36 cellular contexts compared by ENCODE assay signal in the genomic region with DNA sequence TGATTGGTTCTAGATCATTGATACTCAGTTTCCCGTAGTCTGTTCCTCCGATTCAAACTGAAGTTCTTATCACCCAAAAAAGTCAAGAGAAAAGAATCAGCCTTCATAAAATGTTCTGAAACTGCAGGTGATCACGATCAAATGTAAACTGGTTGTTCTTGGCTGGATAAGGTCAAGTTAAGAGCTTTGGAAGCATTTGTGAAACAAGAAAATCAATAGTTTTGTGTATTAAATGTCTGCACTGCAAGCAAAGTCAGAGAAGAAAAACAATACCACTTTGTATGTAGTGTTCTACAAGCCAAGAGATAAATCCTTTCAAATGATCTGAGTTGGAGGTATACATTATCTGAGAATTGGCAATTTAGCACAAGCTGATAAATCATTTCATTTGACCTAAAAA.
"Had no signal": no experiment of that assay in that cellular context is flagged by ENCODE, and none has a peak within 500 bp of the region (broad histone marks: within the 10 kb centered on the region; RNA-seq: fewer than 3 reads in every experiment).

No MANE protein-coding gene starts in this region.

- H3K9me3 Mint-ChIP-seq: activated B cell treated with CpG ODN at 0.5 μM for 24 hours; activated CD4-positive, alpha-beta T cell treated with anti-CD3 and anti-CD28 coated beads, Interleukin-2, amount 10 ng/mL, durations not matched to agents 24 days and 14 days; activated naive CD4-positive, alpha-beta T cell treated with anti-CD3 and anti-CD28 coated beads, Interleukin-2, amount 50 U/mL, for 24 hours; activated naive CD8-positive, alpha-beta T cell treated with anti-CD3 and anti-CD28 coated beads, Interleukin-2, amount 10 ng/mL, durations not matched to agents 7 days and 5 days; T-helper 1 cell treated with Interleukin-12 subunit alpha and Interleukin-12 subunit beta and Interleukin-4 antibody, amounts not matched to agents 30 μg/mL and 1 μg/mL, for 36 hours; T-helper 2 cell treated with Interferon-gamma antibody and Interleukin-4, amounts not matched to agents 5 μg/mL and 100 μg/mL, for 36 hours had no signal

- H3K4me3 ChIP-seq: ascending aorta, cardiac muscle cell had no signal

- DNase-seq: activated B cell treated with CpG ODN at 0.5 μM for 24 hours; activated CD4-positive, alpha-beta memory T cell treated with anti-CD3 and anti-CD28 coated beads, Interleukin-2, amount 10 ng/mL, durations not matched to agents 7 days and 5 days; activated CD4-positive, alpha-beta T cell treated with anti-CD3 and anti-CD28 coated beads for 4 hours; activated CD4-positive, alpha-beta T cell treated with anti-CD3 and anti-CD28 coated beads, Interleukin-2, amount 10 ng/mL, durations not matched to agents 24 days and 14 days; activated CD4-positive, alpha-beta T cell treated with anti-CD3 and anti-CD28 coated beads, Interleukin-2, amount 50 U/mL, for 1 hour; activated CD4-positive, alpha-beta T cell treated with anti-CD3 and anti-CD28 coated beads, Interleukin-2, amount 50 U/mL, for 48 hours; activated CD4-positive, CD25-positive, alpha-beta regulatory T cell treated with anti-CD3 and anti-CD28 coated beads, Interleukin-2, amount 50 U/mL, for 72 hours; activated CD8-positive, alpha-beta memory T cell treated with anti-CD3 and anti-CD28 coated beads for 24 hours; activated CD8-positive, alpha-beta memory T cell treated with anti-CD3 and anti-CD28 coated beads, Interleukin-2, amount 10 ng/mL, durations not matched to agents 7 days and 5 days; activated CD8-positive, alpha-beta memory T cell treated with anti-CD3 and anti-CD28 coated beads, Interleukin-2, amount 50 U/mL, for 48 hours; activated CD8-positive, alpha-beta T cell treated with anti-CD3 and anti-CD28 coated beads, Interleukin-2, amount 10 ng/mL, durations not matched to agents 7 days and 5 days; activated effector memory CD4-positive, alpha-beta T cell treated with Interleukin-2 at 50 U/mL for 16 hours; activated gamma-delta T cell; activated naive CD4-positive, alpha-beta T cell treated with anti-CD3 and anti-CD28 coated beads, Interleukin-2, amount 10 ng/mL, durations not matched to agents 7 days and 5 days; activated naive CD4-positive, alpha-beta T cell treated with Interleukin-2 at 50 U/mL for 16 hours; activated naive CD8-positive, alpha-beta T cell treated with anti-CD3 and anti-CD28 coated beads, Interleukin-2, amount 10 ng/mL, durations not matched to agents 7 days and 5 days; activated naive CD8-positive, alpha-beta T cell treated with anti-CD3 and anti-CD28 coated beads, Interleukin-2, amount 50 U/mL, for 24 hours; activated T-cell treated with anti-CD3 and anti-CD28 coated beads, Interleukin-2, amount 50 U/mL, for 24 hours; activated T-cell treated with anti-CD3 and anti-CD28 coated beads, Interleukin-2, amount 50 U/mL, for 48 hours; amygdala; anterior cingulate cortex; caudate nucleus; cerebellar nuclear complex; T-helper 1 cell; T-helper 2 cell; T-helper 9 cell had no signal

- H3K36me3 ChIP-seq: ascending aorta, cardiac muscle cell had no signal

- ATAC-seq: activated CD8-positive, alpha-beta memory T cell treated with anti-CD3 and anti-CD28 coated beads, Interleukin-2, amount 10 ng/mL, durations not matched to agents 7 days and 5 days; activated CD8-positive, alpha-beta T cell treated with anti-CD3 and anti-CD28 coated beads, Interleukin-2, amount 10 ng/mL, durations not matched to agents 7 days and 5 days; activated naive CD8-positive, alpha-beta T cell treated with anti-CD3 and anti-CD28 coated beads, Interleukin-2, amount 50 U/mL, for 24 hours had no signal

- H3K27ac ChIP-seq: ascending aorta, cardiac muscle cell, VCaP had no signal

- H3K9me3 ChIP-seq: ascending aorta had no signal

- H3K27ac Mint-ChIP-seq: activated B cell treated with CpG ODN at 0.5 μM for 24 hours; activated CD4-positive, alpha-beta memory T cell treated with anti-CD3 and anti-CD28 coated beads, Interleukin-2, amount 10 ng/mL, durations not matched to agents 7 days and 5 days; activated CD4-positive, alpha-beta T cell treated with anti-CD3 and anti-CD28 coated beads, Interleukin-2, amount 10 ng/mL, durations not matched to agents 24 days and 14 days; activated CD8-positive, alpha-beta memory T cell treated with anti-CD3 and anti-CD28 coated beads, Interleukin-2, amount 10 ng/mL, durations not matched to agents 7 days and 5 days; activated CD8-positive, alpha-beta T cell treated with anti-CD3 and anti-CD28 coated beads, Interleukin-2, amount 10 ng/mL, durations not matched to agents 7 days and 5 days; activated naive CD4-positive, alpha-beta T cell treated with anti-CD3 and anti-CD28 coated beads, Interleukin-2, amount 10 ng/mL, durations not matched to agents 7 days and 5 days; activated naive CD4-positive, alpha-beta T cell treated with anti-CD3 and anti-CD28 coated beads, Interleukin-2, amount 50 U/mL, for 24 hours; activated naive CD8-positive, alpha-beta T cell; activated naive CD8-positive, alpha-beta T cell treated with anti-CD3 and anti-CD28 coated beads, Interleukin-2, amount 10 ng/mL, durations not matched to agents 7 days and 5 days; activated naive CD8-positive, alpha-beta T cell treated with anti-CD3 and anti-CD28 coated beads, Interleukin-2, amount 50 U/mL, for 24 hours; activated T-cell treated with anti-CD3 and anti-CD28 coated beads, Interleukin-2, amount 50 U/mL, for 24 hours; activated T-helper 2 cell treated with anti-CD3 and anti-CD28 coated beads, Interferon-gamma antibody, Interleukin-2, Interleukin-4, amounts not matched to agents 10 μg/mL and 5 μg/mL and 100 μg/mL, durations not matched to agents 14 hours and 24 hours and 36 hours; brain; T-helper 1 cell treated with Interleukin-12 subunit alpha and Interleukin-12 subunit beta and Interleukin-4 antibody, amounts not matched to agents 30 μg/mL and 1 μg/mL, for 36 hours; T-helper 2 cell treated with Interferon-gamma antibody and Interleukin-4, amounts not matched to agents 5 μg/mL and 100 μg/mL, for 36 hours had no signal

- H3K27me3 ChIP-seq: ascending aorta, cardiac muscle cell had no signal

- H3K4me3 Mint-ChIP-seq: activated B cell treated with CpG ODN at 0.5 μM for 24 hours; activated CD4-positive, alpha-beta memory T cell treated with anti-CD3 and anti-CD28 coated beads, Interleukin-2, amount 10 ng/mL, durations not matched to agents 7 days and 5 days; activated CD4-positive, alpha-beta T cell treated with anti-CD3 and anti-CD28 coated beads, Interleukin-2, amount 10 ng/mL, durations not matched to agents 24 days and 14 days; activated CD8-positive, alpha-beta memory T cell treated with anti-CD3 and anti-CD28 coated beads, Interleukin-2, amount 10 ng/mL, durations not matched to agents 7 days and 5 days; activated CD8-positive, alpha-beta T cell treated with anti-CD3 and anti-CD28 coated beads, Interleukin-2, amount 10 ng/mL, durations not matched to agents 7 days and 5 days; activated naive CD4-positive, alpha-beta T cell treated with anti-CD3 and anti-CD28 coated beads, Interleukin-2, amount 10 ng/mL, durations not matched to agents 7 days and 5 days; activated naive CD4-positive, alpha-beta T cell treated with anti-CD3 and anti-CD28 coated beads, Interleukin-2, amount 50 U/mL, for 24 hours; activated naive CD8-positive, alpha-beta T cell; activated naive CD8-positive, alpha-beta T cell treated with anti-CD3 and anti-CD28 coated beads, Interleukin-2, amount 10 ng/mL, durations not matched to agents 7 days and 5 days; activated naive CD8-positive, alpha-beta T cell treated with anti-CD3 and anti-CD28 coated beads, Interleukin-2, amount 50 U/mL, for 24 hours; activated T-cell treated with anti-CD3 and anti-CD28 coated beads, Interleukin-2, amount 50 U/mL, for 24 hours; brain; central memory CD8-positive, alpha-beta T cell; T-helper 1 cell treated with Interleukin-12 subunit alpha and Interleukin-12 subunit beta and Interleukin-4 antibody, amounts not matched to agents 30 μg/mL and 1 μg/mL, for 36 hours; T-helper 2 cell treated with Interferon-gamma antibody and Interleukin-4, amounts not matched to agents 5 μg/mL and 100 μg/mL, for 36 hours had no signal

- H3K4me1 Mint-ChIP-seq: activated B cell treated with CpG ODN at 0.5 μM for 24 hours; activated CD4-positive, alpha-beta memory T cell treated with anti-CD3 and anti-CD28 coated beads, Interleukin-2, amount 10 ng/mL, durations not matched to agents 7 days and 5 days; activated CD4-positive, alpha-beta T cell treated with anti-CD3 and anti-CD28 coated beads, Interleukin-2, amount 10 ng/mL, durations not matched to agents 24 days and 14 days; activated CD8-positive, alpha-beta memory T cell treated with anti-CD3 and anti-CD28 coated beads, Interleukin-2, amount 10 ng/mL, durations not matched to agents 7 days and 5 days; activated naive CD4-positive, alpha-beta T cell treated with anti-CD3 and anti-CD28 coated beads, Interleukin-2, amount 10 ng/mL, durations not matched to agents 7 days and 5 days; activated naive CD4-positive, alpha-beta T cell treated with anti-CD3 and anti-CD28 coated beads, Interleukin-2, amount 50 U/mL, for 24 hours; activated naive CD8-positive, alpha-beta T cell treated with anti-CD3 and anti-CD28 coated beads, Interleukin-2, amount 10 ng/mL, durations not matched to agents 7 days and 5 days; activated naive CD8-positive, alpha-beta T cell treated with anti-CD3 and anti-CD28 coated beads, Interleukin-2, amount 50 U/mL, for 24 hours; brain; central memory CD8-positive, alpha-beta T cell had no signal

- H3K36me3 Mint-ChIP-seq: activated CD8-positive, alpha-beta memory T cell treated with anti-CD3 and anti-CD28 coated beads, Interleukin-2, amount 10 ng/mL, durations not matched to agents 7 days and 5 days; activated naive CD4-positive, alpha-beta T cell treated with anti-CD3 and anti-CD28 coated beads, Interleukin-2, amount 10 ng/mL, durations not matched to agents 7 days and 5 days; activated naive CD4-positive, alpha-beta T cell treated with anti-CD3 and anti-CD28 coated beads, Interleukin-2, amount 50 U/mL, for 24 hours; activated naive CD8-positive, alpha-beta T cell; activated naive CD8-positive, alpha-beta T cell treated with anti-CD3 and anti-CD28 coated beads, Interleukin-2, amount 10 ng/mL, durations not matched to agents 7 days and 5 days; brain had no signal

- H3K27me3 Mint-ChIP-seq: activated B cell treated with CpG ODN at 0.5 μM for 24 hours; activated CD4-positive, alpha-beta memory T cell treated with anti-CD3 and anti-CD28 coated beads, Interleukin-2, amount 10 ng/mL, durations not matched to agents 7 days and 5 days; activated CD4-positive, alpha-beta T cell treated with anti-CD3 and anti-CD28 coated beads, Interleukin-2, amount 10 ng/mL, durations not matched to agents 24 days and 14 days; activated CD8-positive, alpha-beta memory T cell treated with anti-CD3 and anti-CD28 coated beads, Interleukin-2, amount 10 ng/mL, durations not matched to agents 7 days and 5 days; activated naive CD4-positive, alpha-beta T cell treated with anti-CD3 and anti-CD28 coated beads, Interleukin-2, amount 10 ng/mL, durations not matched to agents 7 days and 5 days; activated naive CD4-positive, alpha-beta T cell treated with anti-CD3 and anti-CD28 coated beads, Interleukin-2, amount 50 U/mL, for 24 hours; activated naive CD8-positive, alpha-beta T cell; activated naive CD8-positive, alpha-beta T cell treated with anti-CD3 and anti-CD28 coated beads, Interleukin-2, amount 10 ng/mL, durations not matched to agents 7 days and 5 days; activated naive CD8-positive, alpha-beta T cell treated with anti-CD3 and anti-CD28 coated beads, Interleukin-2, amount 50 U/mL, for 24 hours; activated T-cell treated with anti-CD3 and anti-CD28 coated beads, Interleukin-2, amount 50 U/mL, for 24 hours; brain; central memory CD8-positive, alpha-beta T cell had no signal

- H3K4me1 ChIP-seq: ascending aorta had no signal
